In the genomic region with DNA sequence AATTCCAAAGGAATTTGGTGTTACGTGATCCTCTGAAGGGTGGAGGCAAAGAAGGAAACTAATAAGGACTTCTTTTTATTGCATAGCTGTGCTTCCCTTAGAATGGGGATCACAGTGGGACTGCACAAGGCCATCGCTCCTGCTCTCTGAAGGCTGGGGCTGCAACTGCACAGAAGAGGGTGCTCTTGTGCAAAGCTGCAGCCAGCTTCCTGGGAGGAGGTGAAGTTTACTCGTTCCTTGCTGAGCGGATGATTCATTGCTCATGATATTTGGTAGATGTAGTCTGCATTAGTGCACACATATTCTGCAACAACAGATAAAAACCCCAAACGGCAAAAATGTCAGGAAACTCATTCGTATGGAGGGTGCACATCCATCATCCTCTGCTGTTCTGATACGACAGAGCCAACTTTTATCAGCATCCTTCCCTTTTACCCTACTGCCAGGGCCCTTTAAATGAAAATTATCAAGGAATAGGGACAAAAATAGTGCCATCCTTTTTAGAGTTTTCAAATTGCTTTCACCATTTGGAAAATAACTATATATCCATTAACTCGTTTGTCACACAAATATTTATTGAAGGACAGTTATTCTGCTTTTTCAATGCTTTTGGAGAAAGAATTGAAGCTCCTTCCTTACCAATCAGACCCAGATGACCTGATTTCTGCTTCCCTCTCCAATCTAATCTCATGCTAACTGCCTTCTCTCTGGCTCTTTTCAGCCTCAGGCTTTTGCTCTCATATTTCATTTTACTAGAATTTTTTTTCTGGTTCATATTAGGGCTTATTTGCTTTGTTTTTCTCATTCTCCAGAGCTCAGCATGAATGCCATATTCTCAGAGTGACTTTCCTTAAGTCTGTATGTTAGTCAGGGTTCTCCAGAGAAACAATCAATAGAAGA, we compare ENCODE assay signal across 8 cellular contexts.
DNase-seq lines count a peak whose midpoint lies in the region; ATAC-seq and TF ChIP-seq lines count a peak whose summit lies in the region.

No MANE protein-coding gene starts in this region.

- WGBS in adrenal gland, 4 donors = 16 to 22% (median 20%) methylated on average over 8 of the region's 8 CpGs

- H3K4me3 ChIP-seq in KMS-11 (IDR thresholded peaks at IDR 0.05; ENCODE audit: insufficient read depth, low read depth, low read length) = no peak overlapping the region
- no peak overlapping the region for H3K4me3 ChIP-seq in adrenal gland

- H3K36me3 ChIP-seq in KMS-11 (ENCODE audit: insufficient read depth) (no peaks in the 10 kb centered on the region), adrenal gland (replicated peaks in 1 of 2) (no peaks in the 10 kb centered on the region)

- ATAC-seq in GM21717 (IDR thresholded peaks at IDR 0.05; ENCODE audit: unreplicated experiment) (peak; percentile 84), GM18520 (IDR thresholded peaks at IDR 0.05; ENCODE audit: unreplicated experiment) (no peak)

- intact Hi-C loops in adrenal gland (cut with DNase I) = no loop called here

- no peaks in the 10 kb centered on the region for H3K27me3 ChIP-seq in KMS-11 (ENCODE audit: insufficient read depth, low read depth)
- peaks cover 8% of the 10 kb centered on the region for H3K27me3 ChIP-seq in adrenal gland

- no peaks in the 10 kb centered on the region for H4K20me1 ChIP-seq in KMS-11 (ENCODE audit: insufficient read depth)

- no peaks in the 10 kb centered on the region for H3K4me1 ChIP-seq in KMS-11 (ENCODE audit: low read depth, poor library complexity, severe bottlenecking)
- H3K4me1 ChIP-seq in adrenal gland (replicated peaks in 1 of 2) = no peaks in the 10 kb centered on the region

- no peaks in the 10 kb centered on the region for H3K79me2 ChIP-seq in KMS-11 (ENCODE audit: insufficient read depth, low read depth)

- TF ChIP-seq POLR2A in adrenal gland (IDR thresholded peaks at IDR 0.05) = no peak

- H3K27ac ChIP-seq in KMS-11 (no peak overlapping the region), adrenal gland (no peak overlapping the region)

- no peak overlapping the region for H2AFZ ChIP-seq in KMS-11 (ENCODE audit: low read depth)

- no peak overlapping the region for H3K9ac ChIP-seq in KMS-11

- no peak overlapping the region for H3K4me2 ChIP-seq in KMS-11

- TF ChIP-seq CTCF in KMS-11 (conservative IDR thresholded peaks at IDR 0.05; ENCODE audit: low read depth, low read length) = 0 out of 2 replicates have a peak, but pooled peaks have one; percentile 39
- peak; percentile 25 to 57 (median 49) for TF ChIP-seq CTCF in adrenal gland (IDR thresholded peaks at IDR 0.05)

- peak; percentile 29 for DNase-seq in GDM1 (lab: John Stamatoyannopoulos, UW)
- peak; percentile 18 for DNase-seq in T follicular helper cell (ENCODE audit: low read depth)
- DNase-seq in adrenal gland = peak; percentile 21 to 75 (median 61)
- peak; percentile 56 to 60 for DNase-seq in hippocampal formation (lab: John Stamatoyannopoulos, UW)
- peak; percentile 66 for DNase-seq in smooth muscle cell of the brain vasculature (ENCODE audit: low read depth, low spot score)

- H3K9me3 ChIP-seq in adrenal gland (replicated peaks in 1 of 3) = no peaks in the 10 kb centered on the region
